In genomic region chr7:74012842-74013249, GRCh38 we compare ENCODE assay signal across 8 cellular contexts. TPM values are rescaled to one million over a fixed set of nuclear protein-coding genes. Genes with fewer than 3 reads are reported as not detected.
DNase-seq lines count a peak whose midpoint lies in the region; ATAC-seq and TF ChIP-seq lines count a peak whose summit lies in the region.

No MANE protein-coding gene starts in this region.

- H3K79me1 ChIP-seq in IMR-90 (ENCODE audit: low read depth in 1 of 2, low read length in 2 of 2): no peaks in the 10 kb centered on the region

- H3K79me2 ChIP-seq in GM23338 (replicated peaks; ENCODE audit: insufficient read depth): no peaks in the 10 kb centered on the region

- no peak for TF ChIP-seq CTCF in GM23338 (conservative IDR thresholded peaks at IDR 0.05; ENCODE audit: low read depth in 2 of 2)
- no peak for TF ChIP-seq CTCF in IMR-90 (conservative IDR thresholded peaks at IDR 0.05; ENCODE audit: low read depth, low read length)

- no peak overlapping the region; the same call in 1 of the 2 replicates for H2AK5ac ChIP-seq in IMR-90 (ENCODE audit: low read depth, low read length)

- no peak overlapping the region for H3K56ac ChIP-seq in IMR-90 (ENCODE audit: extremely low read depth, insufficient read depth, low read length)

- no peaks in the 10 kb centered on the region for H4K20me1 ChIP-seq in GM23338 (replicated peaks; ENCODE audit: insufficient read depth)
- no peaks in the 10 kb centered on the region for H4K20me1 ChIP-seq in IMR-90 (ENCODE audit: insufficient read depth, low read length)

- no peak overlapping the region for H2AK9ac ChIP-seq in IMR-90 (replicated peaks; ENCODE audit: low read depth, low read length, poor library complexity)

- H3K4me1 ChIP-seq in GM23338 (ENCODE audit: insufficient read depth) (no peaks in the 10 kb centered on the region), IMR-90 (ENCODE audit: control insufficient read depth, insufficient read depth, low read length) (peaks cover 7% of the 10 kb centered on the region; the same call in 1 of the 2 replicates)

- H3K4me3 Mint-ChIP-seq in GM23338: no peak overlapping the region

- no peaks in the 10 kb centered on the region for H3F3A ChIP-seq in GM23338 (replicated peaks; ENCODE audit: low read depth)

- peak; percentile 99 for ATAC-seq in GM18511 (IDR thresholded peaks at IDR 0.05; ENCODE audit: unreplicated experiment)
- ATAC-seq in GM23338: peak; percentile 67
- ATAC-seq in IMR-90 (ENCODE audit: low read depth): 0 out of 2 replicates have a peak, but pooled peaks have one; percentile 32

- no peak overlapping the region for H3K23ac ChIP-seq in IMR-90 (ENCODE audit: low read depth, low read length)

- in situ Hi-C loops in IMR-90 (cut with MboI; ENCODE audit: low sequenced_read_pairs): no loop called here

- H3K18ac ChIP-seq in IMR-90 (ENCODE audit: low read depth, low read length): no peak overlapping the region

- no peak overlapping the region for H4K8ac ChIP-seq in IMR-90 (ENCODE audit: low read depth in 2 of 2, low read length in 2 of 2)

- peaks cover 6% of the 10 kb centered on the region; the same call in 1 of the 2 replicates for H3K9me1 ChIP-seq in IMR-90 (ENCODE audit: insufficient read depth, low read length)

- DNase-seq in GM23338 (ENCODE audit: low spot score): peak; percentile 28
- peak; percentile 29 for DNase-seq in IMR-90
- peak; percentile 80 for DNase-seq in islet precursor cell
- DNase-seq in NCI-H446 (lab: John Stamatoyannopoulos, UW): no peak
- no peak for DNase-seq in anterior cingulate cortex (lab: John Stamatoyannopoulos, UW)
- no peak for DNase-seq in activated effector memory CD4-positive, alpha-beta T cell treated with Interleukin-2 at 50 U/mL for 16 hours
- DNase-seq in SIG-M5 treated with dmso at 0.1 percent for 504 hours (lab: John Stamatoyannopoulos, UW; ENCODE audit: unreplicated experiment): no peak

- dilution Hi-C loops in IMR-90 (cut with HindIII; ENCODE audit: low sequenced_read_pairs, unreplicated experiment): no loop called here

- peak overlapping the region; percentile 27; the same call in 1 of the 2 replicates for H3K4ac ChIP-seq in IMR-90 (ENCODE audit: low read depth, low read length)

- CTCF ChIA-PET in IMR-90 (lab: Yijun Ruan, JAX): no interaction called here

- H2BK20ac ChIP-seq in IMR-90 (ENCODE audit: low read depth, low read length): peak overlapping the region; percentile 35; the same call in 1 of the 2 replicates

- no TSS peak for BruUV-seq in IMR-90 (replicated peaks; lab: Mats Ljungman, UMichigan)

- H3K27ac Mint-ChIP-seq in GM23338: 0 out of 2 replicates have a peak overlapping the region, but pooled peaks have one; percentile 27

- no peak overlapping the region for H3K9ac ChIP-seq in IMR-90 (ENCODE audit: low read depth, low read length)

- no peaks in the 10 kb centered on the region; the same call in 2 of the 3 replicates for H3K36me3 Mint-ChIP-seq in GM23338 (ENCODE audit: low read depth)

- no peaks in the 10 kb centered on the region for H3K9me3 Mint-ChIP-seq in GM23338

- H2AFZ ChIP-seq in GM23338: peak overlapping the region; percentile 52
- H2AFZ ChIP-seq in IMR-90 (replicated peaks; ENCODE audit: low read length, poor library complexity): peak overlapping the region; percentile 26

- POLR2A ChIA-PET in IMR-90 (lab: Charles Lee; ENCODE audit: unreplicated experiment): no interaction called here

- 55% methylated on average over 5 of the region's 13 CpGs; no CpG with 5 or more reads in 1 of the 2 experiments for WGBS in IMR-90 (ENCODE audit: extremely low coverage in 2 of 2, insufficient read length in 1 of 2), 2 experiments

- TF ChIP-seq POLR2A in IMR-90 (IDR thresholded peaks at IDR 0.05; ENCODE audit: low read depth, low read length): no peak

- no peaks in the 10 kb centered on the region for H3K27me3 ChIP-seq in GM23338 (ENCODE audit: insufficient read depth)
- H3K27me3 ChIP-seq in IMR-90 (ENCODE audit: control insufficient read depth, insufficient read depth, low read length): no peaks in the 10 kb centered on the region

- H3K36me3 ChIP-seq in GM23338 (ENCODE audit: insufficient read depth): no peaks in the 10 kb centered on the region
- no peaks in the 10 kb centered on the region for H3K36me3 ChIP-seq in IMR-90 (ENCODE audit: control insufficient read depth, insufficient read depth, low read length)

- H3K27ac ChIP-seq in GM23338 (ENCODE audit: low read depth): no peak overlapping the region
- H3K27ac ChIP-seq in IMR-90 (ENCODE audit: insufficient read depth, low read length): no peak overlapping the region

- H4K91ac ChIP-seq in IMR-90 (ENCODE audit: insufficient read depth, low read depth, low read length): no peak overlapping the region

- no peak overlapping the region for H3K14ac ChIP-seq in IMR-90 (replicated peaks; ENCODE audit: low read depth, low read length)

- no peak overlapping the region for H2BK120ac ChIP-seq in IMR-90 (ENCODE audit: low read depth, low read length)

- no peaks in the 10 kb centered on the region for H3K9me3 ChIP-seq in IMR-90 (ENCODE audit: control insufficient read depth, insufficient read depth, low read length)

- peaks cover 7% of the 10 kb centered on the region for H3K27me3 Mint-ChIP-seq in GM23338 (ENCODE audit: insufficient read depth, low read depth, poor library complexity)

- no peak overlapping the region for H3K4me3 ChIP-seq in GM23338
- no peak overlapping the region for H3K4me3 ChIP-seq in IMR-90 (ENCODE audit: insufficient read depth, low read depth, low read length)

- no peak overlapping the region for H3K4me2 ChIP-seq in GM23338
- no peak overlapping the region for H3K4me2 ChIP-seq in IMR-90 (ENCODE audit: low read depth, low read length)

- no peak overlapping the region for H2BK15ac ChIP-seq in IMR-90 (ENCODE audit: low read depth, low read length)

- intact Hi-C loops in IMR-90 (cut with micrococcal nuclease): no loop called here

- no peak overlapping the region for H2BK5ac ChIP-seq in IMR-90 (ENCODE audit: low read depth, low read length, poor library complexity, severe bottlenecking)

- no peak for TF ChIP-seq RAD21 in IMR-90 (IDR thresholded peaks at IDR 0.05; ENCODE audit: low read length)

- H4K5ac ChIP-seq in IMR-90 (ENCODE audit: low read depth, low read length): no peak overlapping the region

- no peaks in the 10 kb centered on the region; the same call in 2 of the 3 replicates for H3K4me1 Mint-ChIP-seq in GM23338

- H3K9me2 ChIP-seq in GM23338 (ENCODE audit: insufficient read depth): no peaks in the 10 kb centered on the region

TF ChIP-seq in GM23338, 12 proteins besides CTCF, POLR2A, EP300 and RAD21 (continues in another document):
- no peak for TF ChIP-seq STAT1 (IDR thresholded peaks at IDR 0.05; ENCODE audit: unreplicated experiment)
- TF ChIP-seq POLR2AphosphoS5 (IDR thresholded peaks at IDR 0.05; ENCODE audit: low read depth): no peak
- no peak for TF ChIP-seq ETS1 (IDR thresholded peaks at IDR 0.05)

TF ChIP-seq in IMR-90, 13 proteins besides CTCF, POLR2A, EP300 and RAD21:
- peak; percentile 64 for TF ChIP-seq MAFK (IDR thresholded peaks at IDR 0.05; ENCODE audit: low read depth, low read length)
- TF ChIP-seq MAZ (IDR thresholded peaks at IDR 0.05; ENCODE audit: borderline replicate concordance, low read depth, low read length): no peak

RNA-seq across cellular contexts. Expression of gene ELN, which starts 15.1 kb away (rescaled TPM):
- 4.0 and 5.6 TPM in 2 replicates for total RNA-seq in GM23338 (2014; rRNA removed; shearing (Covaris generic))
- 1.1 TPM in 2 replicates for polyA plus RNA-seq in GM23338 (2016; fragmentation: Nextera tagmentation; extraction: Ambion mirVana)
- total RNA-seq in IMR-90 (2012; rRNA removed): 1.9 and 2.2 TPM in 2 replicates
- 14.3 and 15.3 TPM in 2 replicates for polyA plus RNA-seq in IMR-90 (2012; rRNA removed)
- 9.6 and 12.3 TPM in 2 replicates for polyA plus RNA-seq in IMR-90 (2012; cell fraction: cytosol; rRNA removed)
- 5.9 and 15.2 TPM in 2 replicates for polyA plus RNA-seq in IMR-90 (2012; cell fraction: nucleus; rRNA removed; ENCODE audit: low replicate concordance)

Comparison
In these comparisons a context has a peak if more than half of its experiments do, and no peak if none do; other contexts are left out.
1. ATAC-seq: peak in every context shown above with its lines; median percentile 99 in GM18511; 67 in GM23338; 32 in IMR-90.
2. DNase-seq: peak in GM23338 (single experiment), IMR-90 (single experiment) and islet precursor cell (single experiment); none in NCI-H446 (0 of 2), anterior cingulate cortex (0 of 58), activated effector memory CD4-positive, alpha-beta T cell treated with Interleukin-2 at 50 U/mL for 16 hours (single experiment) and SIG-M5 treated with dmso at 0.1 percent for 504 hours (single experiment).